13 cellular contexts compared by ENCODE assay signal in the genomic region with DNA sequence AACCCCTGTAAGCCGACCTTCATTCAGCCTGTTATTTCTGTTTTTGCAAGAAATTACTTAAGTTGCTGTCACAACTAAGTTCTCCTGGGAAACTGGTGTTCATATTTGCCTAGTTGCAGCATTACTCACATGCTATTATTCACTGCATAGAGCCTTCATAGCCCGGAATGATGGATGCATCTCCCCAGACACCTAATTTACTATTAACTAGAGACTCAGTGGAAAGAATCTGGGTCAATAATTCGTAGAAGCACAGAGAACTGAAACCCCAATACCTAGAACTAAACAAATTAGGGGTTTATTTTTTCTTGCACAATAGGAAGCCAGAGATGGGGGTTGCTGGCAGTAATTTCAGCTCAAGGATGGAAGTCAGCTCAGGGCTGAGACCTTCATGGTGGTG. TPM values are rescaled to one million over a fixed set of nuclear protein-coding genes. Genes with fewer than 3 reads are reported as not detected.
DNase-seq lines count a peak whose midpoint lies in the region; ATAC-seq and TF ChIP-seq lines count a peak whose summit lies in the region.
"Had no signal": no experiment of that assay in that cellular context is flagged by ENCODE, and none has a peak within 500 bp of the region (broad histone marks: within the 10 kb centered on the region; RNA-seq: fewer than 3 reads in every experiment).

No MANE protein-coding gene starts in this region.

- H3K4me3 ChIP-seq in AG04449 (ENCODE audit: low read depth, low read length) = no peak overlapping the region
- no peak overlapping the region for H3K4me3 ChIP-seq in tibial artery
- H3K4me3 ChIP-seq: cardiac muscle cell had no signal

- no peak overlapping the region for H3K27ac Mint-ChIP-seq in T-helper 17 cell

- no peaks in the 10 kb centered on the region for H3K36me3 ChIP-seq in tibial artery
- H3K36me3 ChIP-seq: cardiac muscle cell had no signal

- peaks cover 23% of the 10 kb centered on the region for H3K27me3 Mint-ChIP-seq in T-helper 17 cell

- peaks cover 0 to 5% (median 1%) of the 10 kb centered on the region in 4 donors for H3K4me1 ChIP-seq in tibial artery

- ATAC-seq in GM19397 (IDR thresholded peaks at IDR 0.05; ENCODE audit: unreplicated experiment) (peak; percentile 88), HG02852 (IDR thresholded peaks at IDR 0.05; ENCODE audit: unreplicated experiment) (peak; percentile 77), HG03571 (IDR thresholded peaks at IDR 0.05; ENCODE audit: unreplicated experiment) (peak; percentile 98), T-helper 17 cell (no peak), Right ventricle myocardium inferior (no peak)
- ATAC-seq: HCT116, right cardiac atrium had no signal

- POLR2A ChIA-PET in AG04449 (lab: Yijun Ruan, JAX) = no interaction called here

- TF ChIP-seq CTCF in AG04449 (IDR thresholded peaks at IDR 0.05; ENCODE audit: insufficient read depth, low read length, missing control alignments) = no peak
- no peak for TF ChIP-seq CTCF in tibial artery (IDR thresholded peaks at IDR 0.05)

- no peaks in the 10 kb centered on the region for H3K27me3 ChIP-seq in tibial artery
- H3K27me3 ChIP-seq: cardiac muscle cell had no signal

- DNase-seq in AG04449 (ENCODE audit: low read depth, low spot score) (peak; percentile 4), anterior cingulate cortex (lab: John Stamatoyannopoulos, UW) (no peak), tibial artery (no peak), T-helper 17 cell (no peak), Right ventricle myocardium inferior (ENCODE audit: missing footprints) (no peak)
- DNase-seq: activated T-cell treated with anti-CD3 and anti-CD28 coated beads, Interleukin-2, amount 50 U/mL, for 1 hour; right cardiac atrium had no signal

- CTCF ChIA-PET in AG04449 (lab: Yijun Ruan, JAX) = no interaction called here

- H3K9me3 ChIP-seq in tibial artery (no peaks in the 10 kb centered on the region), T-helper 17 cell (ENCODE audit: control insufficient read depth, low read length, poor library complexity, severe bottlenecking) (no peaks in the 10 kb centered on the region)

- H3K27ac ChIP-seq in tibial artery = no peak overlapping the region
- H3K27ac ChIP-seq: 22Rv1, cardiac muscle cell had no signal

- intact Hi-C loops in tibial artery (cut with DNase I; ENCODE audit: low total_unique reads) (no loop called here), Right ventricle myocardium inferior (cut with DNase I) (no loop called here)

- peaks cover 2% of the 10 kb centered on the region for H3K36me3 Mint-ChIP-seq in T-helper 17 cell (ENCODE audit: low read depth)

- no peak overlapping the region for H3K4me3 Mint-ChIP-seq in T-helper 17 cell

- no peaks in the 10 kb centered on the region for H3K4me1 Mint-ChIP-seq in T-helper 17 cell

RNA-seq across cellular contexts. Expression of gene FAM170A, which starts 45.7 kb away (rescaled TPM):
- total RNA-seq in T-helper 17 cell (not detected), Right ventricle myocardium inferior (not detected)
- total RNA-seq: cardiac muscle cell, right cardiac atrium had no signal

Comparison
In these comparisons a context has a peak if more than half of its experiments do, and no peak if none do; other contexts are left out.
1. ATAC-seq: peak in GM19397 (single experiment), HG02852 (single experiment) and HG03571 (single experiment); none in T-helper 17 cell (single experiment) and Right ventricle myocardium inferior (single experiment).